1 cellular context compared by ENCODE assay signal in the genomic region with DNA sequence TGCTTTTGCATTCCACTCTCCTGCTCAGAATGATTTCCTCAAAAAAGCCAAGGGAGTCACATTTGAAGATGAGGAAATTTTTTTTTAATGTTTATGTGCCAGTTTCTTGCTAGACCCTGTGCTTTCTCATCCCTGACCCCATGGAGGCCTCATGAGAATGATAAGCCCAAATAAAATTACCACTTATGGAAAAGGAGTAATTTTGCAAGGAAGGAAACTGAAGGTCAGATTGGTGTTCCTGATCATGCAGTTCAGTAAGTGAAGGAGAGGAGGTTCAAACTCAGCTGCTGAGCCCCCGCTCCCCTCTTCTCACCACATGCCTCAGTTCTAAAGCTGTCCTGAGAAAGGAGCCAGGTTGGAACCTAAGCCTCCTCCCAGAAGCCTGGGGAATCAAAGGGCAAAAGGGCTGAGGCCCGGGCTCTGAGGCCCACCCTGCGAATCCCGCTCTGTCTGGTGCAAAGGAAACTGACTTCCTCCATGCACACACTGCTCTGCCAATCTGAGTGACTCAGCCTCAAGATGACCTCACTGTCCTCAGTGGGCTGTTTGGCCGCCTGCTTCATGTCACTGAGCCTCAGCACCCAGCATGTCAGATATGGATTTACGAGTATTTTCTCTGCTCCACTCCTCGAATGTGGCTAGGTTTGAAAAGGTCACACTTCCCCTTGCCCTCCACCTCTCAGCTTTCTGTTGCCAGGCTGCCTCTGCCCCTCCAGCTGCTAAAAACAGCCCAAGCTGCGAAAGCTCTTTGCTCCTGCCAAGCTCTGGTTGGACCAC.
TF ChIP-seq lines count a peak whose summit lies in the region.

No MANE protein-coding gene starts in this region.

TF ChIP-seq in HepG2, 621 proteins besides CTCF, POLR2A, EP300 and RAD21 (continued from another document):
- TF ChIP-seq SP4 (CRISPR knock-in tag; IDR thresholded peaks at IDR 0.05) (peak; percentile 30; the same call in 1 of the 2 replicates), SCMH1 (CRISPR knock-in tag; IDR thresholded peaks at IDR 0.05; ENCODE audit: borderline replicate concordance) (no peak), ZNF768 (CRISPR knock-in tag; IDR thresholded peaks at IDR 0.05) (no peak), ONECUT2 (CRISPR knock-in tag; IDR thresholded peaks at IDR 0.05) (no peak), ZNF10 (CRISPR knock-in tag; IDR thresholded peaks at IDR 0.05; ENCODE audit: borderline replicate concordance, low read depth) (no peak), REPIN1 (CRISPR knock-in tag; IDR thresholded peaks at IDR 0.05; ENCODE audit: borderline replicate concordance, low read depth) (no peak), ZNF792 (CRISPR knock-in tag; IDR thresholded peaks at IDR 0.05) (no peak), ZNF431 (CRISPR knock-in tag; IDR thresholded peaks at IDR 0.05; ENCODE audit: borderline replicate concordance, low read depth) (no peak), GFI1 (CRISPR knock-in tag; IDR thresholded peaks at IDR 0.05; ENCODE audit: borderline replicate concordance) (no peak), MEIS1 (CRISPR knock-in tag; IDR thresholded peaks at IDR 0.05; ENCODE audit: borderline replicate concordance) (no peak), XRCC5 (optimal IDR thresholded peaks at IDR 0.05; ENCODE audit: low read length) (peak; percentile 26), NR1H2 (CRISPR knock-in tag; IDR thresholded peaks at IDR 0.05; ENCODE audit: borderline replicate concordance, low read depth) (no peak), ETV6 (CRISPR knock-in tag; conservative IDR thresholded peaks at IDR 0.05) (no peak), YY1 (IDR thresholded peaks at IDR 0.05; ENCODE audit: insufficient read depth, insufficient replicate concordance, low read depth, low read length) (no peak)
- TF ChIP-seq, protein P1, sequence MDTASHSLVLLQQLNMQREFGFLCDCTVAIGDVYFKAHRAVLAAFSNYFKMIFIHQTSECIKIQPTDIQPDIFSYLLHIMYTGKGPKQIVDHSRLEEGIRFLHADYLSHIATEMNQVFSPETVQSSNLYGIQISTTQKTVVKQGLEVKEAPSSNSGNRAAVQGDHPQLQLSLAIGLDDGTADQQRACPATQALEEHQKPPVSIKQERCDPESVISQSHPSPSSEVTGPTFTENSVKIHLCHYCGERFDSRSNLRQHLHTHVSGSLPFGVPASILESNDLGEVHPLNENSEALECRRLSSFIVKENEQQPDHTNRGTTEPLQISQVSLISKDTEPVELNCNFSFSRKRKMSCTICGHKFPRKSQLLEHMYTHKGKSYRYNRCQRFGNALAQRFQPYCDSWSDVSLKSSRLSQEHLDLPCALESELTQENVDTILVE (CRISPR knock-in tag; IDR thresholded peaks at IDR 0.05), result no peak
- TF ChIP-seq, protein P2, sequence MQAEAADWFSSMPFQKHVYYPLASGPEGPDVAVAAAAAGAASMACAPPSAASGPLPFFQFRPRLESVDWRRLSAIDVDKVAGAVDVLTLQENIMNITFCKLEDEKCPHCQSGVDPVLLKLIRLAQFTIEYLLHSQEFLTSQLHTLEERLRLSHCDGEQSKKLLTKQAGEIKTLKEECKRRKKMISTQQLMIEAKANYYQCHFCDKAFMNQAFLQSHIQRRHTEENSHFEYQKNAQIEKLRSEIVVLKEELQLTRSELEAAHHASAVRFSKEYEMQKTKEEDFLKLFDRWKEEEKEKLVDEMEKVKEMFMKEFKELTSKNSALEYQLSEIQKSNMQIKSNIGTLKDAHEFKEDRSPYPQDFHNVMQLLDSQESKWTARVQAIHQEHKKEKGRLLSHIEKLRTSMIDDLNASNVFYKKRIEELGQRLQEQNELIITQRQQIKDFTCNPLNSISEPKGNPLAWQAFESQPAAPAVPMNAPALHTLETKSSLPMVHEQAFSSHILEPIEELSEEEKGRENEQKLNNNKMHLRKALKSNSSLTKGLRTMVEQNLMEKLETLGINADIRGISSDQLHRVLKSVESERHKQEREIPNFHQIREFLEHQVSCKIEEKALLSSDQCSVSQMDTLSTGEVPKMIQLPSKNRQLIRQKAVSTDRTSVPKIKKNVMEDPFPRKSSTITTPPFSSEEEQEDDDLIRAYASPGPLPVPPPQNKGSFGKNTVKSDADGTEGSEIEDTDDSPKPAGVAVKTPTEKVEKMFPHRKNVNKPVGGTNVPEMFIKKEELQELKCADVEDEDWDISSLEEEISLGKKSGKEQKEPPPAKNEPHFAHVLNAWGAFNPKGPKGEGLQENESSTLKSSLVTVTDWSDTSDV (CRISPR knock-in tag; IDR thresholded peaks at IDR 0.05), result no peak
- TF ChIP-seq, protein P3, sequence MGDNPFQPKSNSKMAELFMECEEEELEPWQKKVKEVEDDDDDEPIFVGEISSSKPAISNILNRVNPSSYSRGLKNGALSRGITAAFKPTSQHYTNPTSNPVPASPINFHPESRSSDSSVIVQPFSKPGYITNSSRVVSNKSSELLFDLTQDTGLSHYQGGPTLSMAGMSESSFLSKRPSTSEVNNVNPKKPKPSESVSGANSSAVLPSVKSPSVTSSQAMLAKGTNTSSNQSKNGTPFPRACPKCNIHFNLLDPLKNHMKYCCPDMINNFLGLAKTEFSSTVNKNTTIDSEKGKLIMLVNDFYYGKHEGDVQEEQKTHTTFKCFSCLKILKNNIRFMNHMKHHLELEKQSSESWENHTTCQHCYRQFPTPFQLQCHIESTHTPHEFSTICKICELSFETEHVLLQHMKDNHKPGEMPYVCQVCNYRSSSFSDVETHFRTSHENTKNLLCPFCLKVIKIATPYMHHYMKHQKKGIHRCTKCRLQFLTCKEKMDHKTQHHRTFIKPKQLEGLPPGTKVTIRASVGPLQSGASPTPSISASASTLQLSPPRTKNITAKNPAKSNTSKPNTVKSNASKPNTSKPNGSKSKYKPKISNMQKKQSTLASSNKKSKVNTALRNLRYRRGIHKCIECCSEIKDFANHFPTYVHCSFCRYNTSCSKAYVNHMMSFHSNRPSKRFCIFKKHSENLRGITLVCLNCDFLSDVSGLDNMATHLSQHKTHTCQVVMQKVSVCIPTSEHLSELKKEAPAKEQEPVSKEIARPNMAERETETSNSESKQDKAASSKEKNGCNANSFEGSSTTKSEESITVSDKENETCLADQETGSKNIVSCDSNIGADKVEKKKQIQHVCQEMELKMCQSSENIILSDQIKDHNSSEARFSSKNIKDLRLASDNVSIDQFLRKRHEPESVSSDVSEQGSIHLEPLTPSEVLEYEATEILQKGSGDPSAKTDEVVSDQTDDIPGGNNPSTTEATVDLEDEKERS (CRISPR knock-in tag; IDR thresholded peaks at IDR 0.05), result no peak
- TF ChIP-seq, protein P4, sequence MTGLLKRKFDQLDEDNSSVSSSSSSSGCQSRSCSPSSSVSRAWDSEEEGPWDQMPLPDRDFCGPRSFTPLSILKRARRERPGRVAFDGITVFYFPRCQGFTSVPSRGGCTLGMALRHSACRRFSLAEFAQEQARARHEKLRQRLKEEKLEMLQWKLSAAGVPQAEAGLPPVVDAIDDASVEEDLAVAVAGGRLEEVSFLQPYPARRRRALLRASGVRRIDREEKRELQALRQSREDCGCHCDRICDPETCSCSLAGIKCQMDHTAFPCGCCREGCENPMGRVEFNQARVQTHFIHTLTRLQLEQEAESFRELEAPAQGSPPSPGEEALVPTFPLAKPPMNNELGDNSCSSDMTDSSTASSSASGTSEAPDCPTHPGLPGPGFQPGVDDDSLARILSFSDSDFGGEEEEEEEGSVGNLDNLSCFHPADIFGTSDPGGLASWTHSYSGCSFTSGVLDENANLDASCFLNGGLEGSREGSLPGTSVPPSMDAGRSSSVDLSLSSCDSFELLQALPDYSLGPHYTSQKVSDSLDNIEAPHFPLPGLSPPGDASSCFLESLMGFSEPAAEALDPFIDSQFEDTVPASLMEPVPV (CRISPR knock-in tag; IDR thresholded peaks at IDR 0.05), result no peak
- TF ChIP-seq, protein P5, sequence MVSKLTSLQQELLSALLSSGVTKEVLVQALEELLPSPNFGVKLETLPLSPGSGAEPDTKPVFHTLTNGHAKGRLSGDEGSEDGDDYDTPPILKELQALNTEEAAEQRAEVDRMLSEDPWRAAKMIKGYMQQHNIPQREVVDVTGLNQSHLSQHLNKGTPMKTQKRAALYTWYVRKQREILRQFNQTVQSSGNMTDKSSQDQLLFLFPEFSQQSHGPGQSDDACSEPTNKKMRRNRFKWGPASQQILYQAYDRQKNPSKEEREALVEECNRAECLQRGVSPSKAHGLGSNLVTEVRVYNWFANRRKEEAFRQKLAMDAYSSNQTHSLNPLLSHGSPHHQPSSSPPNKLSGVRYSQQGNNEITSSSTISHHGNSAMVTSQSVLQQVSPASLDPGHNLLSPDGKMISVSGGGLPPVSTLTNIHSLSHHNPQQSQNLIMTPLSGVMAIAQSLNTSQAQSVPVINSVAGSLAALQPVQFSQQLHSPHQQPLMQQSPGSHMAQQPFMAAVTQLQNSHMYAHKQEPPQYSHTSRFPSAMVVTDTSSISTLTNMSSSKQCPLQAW (CRISPR knock-in tag; IDR thresholded peaks at IDR 0.05), result no peak
